ENCODE assay signal across 3 cellular contexts in the genomic region with DNA sequence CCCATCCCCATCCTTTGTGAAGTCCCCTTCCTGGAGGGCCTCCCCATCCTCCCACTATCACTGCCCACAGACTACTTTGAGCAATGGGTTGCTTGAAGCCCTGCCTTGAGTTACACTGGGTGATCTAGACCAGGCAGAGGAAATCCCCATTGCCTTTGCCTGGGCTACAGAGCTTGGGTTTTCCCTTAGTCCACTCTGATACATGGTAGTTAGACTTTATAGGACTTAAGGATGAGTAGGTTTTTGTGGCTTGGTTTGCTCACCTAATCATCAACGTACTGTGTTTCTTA.
TF ChIP-seq lines count a peak whose summit lies in the region.

No MANE protein-coding gene starts in this region.

TF ChIP-seq in liver, 16 proteins besides CTCF, POLR2A, EP300 and RAD21:
- TF ChIP-seq NR2F2 (IDR thresholded peaks at IDR 0.05) (no peak), FOXA1 (IDR thresholded peaks at IDR 0.05) (no peak), TAF1 (conservative IDR thresholded peaks at IDR 0.05) (no peak), HNF4A (conservative IDR thresholded peaks at IDR 0.05) (no peak), JUND (IDR thresholded peaks at IDR 0.05) (no peak), YY1 (IDR thresholded peaks at IDR 0.05) (no peak), FOXA2 (IDR thresholded peaks at IDR 0.05) (no peak), SP1 (IDR thresholded peaks at IDR 0.05) (no peak), REST (IDR thresholded peaks at IDR 0.05) (no peak), HNF4G (IDR thresholded peaks at IDR 0.05) (no peak), RXRA (IDR thresholded peaks at IDR 0.05) (no peak), GABPA (IDR thresholded peaks at IDR 0.05 in 1 of 2, conservative IDR thresholded peaks at IDR 0.05 in 1 of 2) (no peak), EGR1 (IDR thresholded peaks at IDR 0.05; ENCODE audit: low read depth in 2 of 2) (no peak)
- TF ChIP-seq, protein P1, sequence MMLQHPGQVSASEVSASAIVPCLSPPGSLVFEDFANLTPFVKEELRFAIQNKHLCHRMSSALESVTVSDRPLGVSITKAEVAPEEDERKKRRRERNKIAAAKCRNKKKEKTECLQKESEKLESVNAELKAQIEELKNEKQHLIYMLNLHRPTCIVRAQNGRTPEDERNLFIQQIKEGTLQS (IDR thresholded peaks at IDR 0.05): no peak
- TF ChIP-seq, protein P2, sequence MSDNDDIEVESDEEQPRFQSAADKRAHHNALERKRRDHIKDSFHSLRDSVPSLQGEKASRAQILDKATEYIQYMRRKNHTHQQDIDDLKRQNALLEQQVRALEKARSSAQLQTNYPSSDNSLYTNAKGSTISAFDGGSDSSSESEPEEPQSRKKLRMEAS (IDR thresholded peaks at IDR 0.05): no peak
- TF ChIP-seq, protein P3, sequence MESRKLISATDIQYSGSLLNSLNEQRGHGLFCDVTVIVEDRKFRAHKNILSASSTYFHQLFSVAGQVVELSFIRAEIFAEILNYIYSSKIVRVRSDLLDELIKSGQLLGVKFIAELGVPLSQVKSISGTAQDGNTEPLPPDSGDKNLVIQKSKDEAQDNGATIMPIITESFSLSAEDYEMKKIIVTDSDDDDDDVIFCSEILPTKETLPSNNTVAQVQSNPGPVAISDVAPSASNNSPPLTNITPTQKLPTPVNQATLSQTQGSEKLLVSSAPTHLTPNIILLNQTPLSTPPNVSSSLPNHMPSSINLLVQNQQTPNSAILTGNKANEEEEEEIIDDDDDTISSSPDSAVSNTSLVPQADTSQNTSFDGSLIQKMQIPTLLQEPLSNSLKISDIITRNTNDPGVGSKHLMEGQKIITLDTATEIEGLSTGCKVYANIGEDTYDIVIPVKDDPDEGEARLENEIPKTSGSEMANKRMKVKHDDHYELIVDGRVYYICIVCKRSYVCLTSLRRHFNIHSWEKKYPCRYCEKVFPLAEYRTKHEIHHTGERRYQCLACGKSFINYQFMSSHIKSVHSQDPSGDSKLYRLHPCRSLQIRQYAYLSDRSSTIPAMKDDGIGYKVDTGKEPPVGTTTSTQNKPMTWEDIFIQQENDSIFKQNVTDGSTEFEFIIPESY (IDR thresholded peaks at IDR 0.05): no peak

TF ChIP-seq in HepG2, 621 proteins besides CTCF, POLR2A, EP300 and RAD21 (continues in another document):
- no peak for TF ChIP-seq PATZ1 (CRISPR knock-in tag; IDR thresholded peaks at IDR 0.05)
- no peak for TF ChIP-seq FOXO4 (CRISPR knock-in tag; conservative IDR thresholded peaks at IDR 0.05)
- TF ChIP-seq, protein P4, sequence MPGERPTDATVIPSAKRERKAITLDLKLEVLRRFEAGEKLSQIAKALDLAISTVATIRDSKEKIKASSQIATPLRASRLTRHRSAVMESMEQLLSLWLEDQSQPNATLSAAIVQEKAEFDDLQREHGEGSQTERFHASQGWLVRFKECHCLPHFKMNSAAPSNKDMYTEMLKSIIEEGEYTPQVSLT (CRISPR knock-in tag; IDR thresholded peaks at IDR 0.05; ENCODE audit: borderline replicate concordance, low read depth): no peak
- TF ChIP-seq, protein P5, sequence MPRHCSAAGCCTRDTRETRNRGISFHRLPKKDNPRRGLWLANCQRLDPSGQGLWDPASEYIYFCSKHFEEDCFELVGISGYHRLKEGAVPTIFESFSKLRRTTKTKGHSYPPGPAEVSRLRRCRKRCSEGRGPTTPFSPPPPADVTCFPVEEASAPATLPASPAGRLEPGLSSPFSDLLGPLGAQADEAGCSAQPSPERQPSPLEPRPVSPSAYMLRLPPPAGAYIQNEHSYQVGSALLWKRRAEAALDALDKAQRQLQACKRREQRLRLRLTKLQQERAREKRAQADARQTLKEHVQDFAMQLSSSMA (CRISPR knock-in tag; IDR thresholded peaks at IDR 0.05): no peak
- TF ChIP-seq KAT2B (IDR thresholded peaks at IDR 0.05; ENCODE audit: borderline replicate concordance, low read depth, low read length): no peak
- TF ChIP-seq NR2F2 (IDR thresholded peaks at IDR 0.05; ENCODE audit: borderline replicate concordance, low read depth): no peak
- TF ChIP-seq NR2C2 (CRISPR knock-in tag; IDR thresholded peaks at IDR 0.05; ENCODE audit: borderline replicate concordance): no peak
- TF ChIP-seq ZNF577 (CRISPR knock-in tag; IDR thresholded peaks at IDR 0.05; ENCODE audit: borderline replicate concordance, low read depth): no peak
- no peak for TF ChIP-seq SRSF9 (IDR thresholded peaks at IDR 0.05; ENCODE audit: borderline replicate concordance, insufficient read depth, low read depth, low read length, poor library complexity, severe bottlenecking)
- no peak for TF ChIP-seq ZFP36L2 (CRISPR knock-in tag; IDR thresholded peaks at IDR 0.05)
- no peak for TF ChIP-seq ZNF207 (IDR thresholded peaks at IDR 0.05; ENCODE audit: borderline replicate concordance)
- TF ChIP-seq BCLAF1 (IDR thresholded peaks at IDR 0.05): no peak
- TF ChIP-seq PCBP1 (IDR thresholded peaks at IDR 0.05; ENCODE audit: borderline replicate concordance, low read depth, low read length): no peak
- TF ChIP-seq NFYC (CRISPR knock-in tag; IDR thresholded peaks at IDR 0.05): no peak

TF ChIP-seq in GM12878, 131 proteins besides CTCF, POLR2A, EP300 and RAD21 (continues in another document):
- TF ChIP-seq MTA3 (IDR thresholded peaks at IDR 0.05; ENCODE audit: borderline replicate concordance, low read length) (peak; percentile 35; the same call in 1 of the 2 replicates), TBL1XR1 (IDR thresholded peaks at IDR 0.05; ENCODE audit: low read depth, low read length) (no peak; the same call in 1 of the 2 replicates), PKNOX1 (IDR thresholded peaks at IDR 0.05) (no peak), ZNF622 (IDR thresholded peaks at IDR 0.05) (no peak), TAF1 (IDR thresholded peaks at IDR 0.05; ENCODE audit: borderline replicate concordance, low read depth, low read length) (no peak), EGR1 (IDR thresholded peaks at IDR 0.05; ENCODE audit: borderline replicate concordance in 1 of 2, low read depth in 2 of 2, low read length in 2 of 2) (peak in 1 of 2 experiments; percentile 63; a peak in 1 of 3 replicates), MEF2A (IDR thresholded peaks at IDR 0.05; ENCODE audit: insufficient read depth, low read depth, low read length) (0 out of 2 replicates have a peak, but pooled peaks have one; percentile 12), RAD51 (IDR thresholded peaks at IDR 0.05) (no peak), FOXM1 (IDR thresholded peaks at IDR 0.05; ENCODE audit: low read depth, low read length) (peak; percentile 55; the same call in 1 of the 2 replicates), CBX3 (IDR thresholded peaks at IDR 0.05; ENCODE audit: borderline replicate concordance, low read depth) (no peak), PML (IDR thresholded peaks at IDR 0.05; ENCODE audit: low read length) (peak; percentile 14; the same call in 1 of the 2 replicates), NR2F1 (conservative IDR thresholded peaks at IDR 0.05) (no peak), IKZF2 (IDR thresholded peaks at IDR 0.05) (peak; percentile 53 to 78), NBN (IDR thresholded peaks at IDR 0.05) (no peak), NR2C1 (IDR thresholded peaks at IDR 0.05) (no peak), JUNB (IDR thresholded peaks at IDR 0.05) (peak; percentile 28; the same call in 1 of the 2 replicates), E2F4 (IDR thresholded peaks at IDR 0.05; ENCODE audit: low read depth, low read length) (no peak), IRF4 (IDR thresholded peaks at IDR 0.05; ENCODE audit: low read depth, low read length) (no peak), HDGF (IDR thresholded peaks at IDR 0.05) (no peak; the same call in 1 of the 2 replicates), NFYA (IDR thresholded peaks at IDR 0.05; ENCODE audit: borderline replicate concordance, low read depth, low read length) (no peak), HCFC1 (IDR thresholded peaks at IDR 0.05; ENCODE audit: low read length) (no peak), ZNF24 (IDR thresholded peaks at IDR 0.05) (no peak), ETV6 (conservative IDR thresholded peaks at IDR 0.05 in 1 of 2, IDR thresholded peaks at IDR 0.05 in 1 of 2; ENCODE audit: borderline replicate concordance in 1 of 2, low read depth in 1 of 2) (0 out of 4 replicates have a peak, but pooled peaks of 1 of the 2 experiments have one; percentile 41), ATF7 (IDR thresholded peaks at IDR 0.05; ENCODE audit: low read depth) (peak; percentile 21; the same call in 1 of the 2 replicates), IKZF1 (conservative IDR thresholded peaks at IDR 0.05) (peak; percentile 3), CHD2 (IDR thresholded peaks at IDR 0.05; ENCODE audit: borderline replicate concordance, low read depth, low read length) (0 out of 2 replicates have a peak, but pooled peaks have one; percentile 45), NFIC (IDR thresholded peaks at IDR 0.05; ENCODE audit: low read depth, low read length) (peak; percentile 59; the same call in 1 of the 2 replicates), PAX8 (IDR thresholded peaks at IDR 0.05) (no peak), WRNIP1 (IDR thresholded peaks at IDR 0.05; ENCODE audit: borderline replicate concordance, low read depth, low read length) (no peak), SREBF1 (IDR thresholded peaks at IDR 0.05; ENCODE audit: low read length) (no peak), ZNF217 (IDR thresholded peaks at IDR 0.05) (no peak)
- TF ChIP-seq, protein P3 (IDR thresholded peaks at IDR 0.05): no peak
- TF ChIP-seq, protein P6, sequence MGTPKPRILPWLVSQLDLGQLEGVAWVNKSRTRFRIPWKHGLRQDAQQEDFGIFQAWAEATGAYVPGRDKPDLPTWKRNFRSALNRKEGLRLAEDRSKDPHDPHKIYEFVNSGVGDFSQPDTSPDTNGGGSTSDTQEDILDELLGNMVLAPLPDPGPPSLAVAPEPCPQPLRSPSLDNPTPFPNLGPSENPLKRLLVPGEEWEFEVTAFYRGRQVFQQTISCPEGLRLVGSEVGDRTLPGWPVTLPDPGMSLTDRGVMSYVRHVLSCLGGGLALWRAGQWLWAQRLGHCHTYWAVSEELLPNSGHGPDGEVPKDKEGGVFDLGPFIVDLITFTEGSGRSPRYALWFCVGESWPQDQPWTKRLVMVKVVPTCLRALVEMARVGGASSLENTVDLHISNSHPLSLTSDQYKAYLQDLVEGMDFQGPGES (IDR thresholded peaks at IDR 0.05): no peak
- TF ChIP-seq, protein P7, sequence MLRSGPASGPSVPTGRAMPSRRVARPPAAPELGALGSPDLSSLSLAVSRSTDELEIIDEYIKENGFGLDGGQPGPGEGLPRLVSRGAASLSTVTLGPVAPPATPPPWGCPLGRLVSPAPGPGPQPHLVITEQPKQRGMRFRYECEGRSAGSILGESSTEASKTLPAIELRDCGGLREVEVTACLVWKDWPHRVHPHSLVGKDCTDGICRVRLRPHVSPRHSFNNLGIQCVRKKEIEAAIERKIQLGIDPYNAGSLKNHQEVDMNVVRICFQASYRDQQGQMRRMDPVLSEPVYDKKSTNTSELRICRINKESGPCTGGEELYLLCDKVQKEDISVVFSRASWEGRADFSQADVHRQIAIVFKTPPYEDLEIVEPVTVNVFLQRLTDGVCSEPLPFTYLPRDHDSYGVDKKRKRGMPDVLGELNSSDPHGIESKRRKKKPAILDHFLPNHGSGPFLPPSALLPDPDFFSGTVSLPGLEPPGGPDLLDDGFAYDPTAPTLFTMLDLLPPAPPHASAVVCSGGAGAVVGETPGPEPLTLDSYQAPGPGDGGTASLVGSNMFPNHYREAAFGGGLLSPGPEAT (IDR thresholded peaks at IDR 0.05; ENCODE audit: low read depth): peak; percentile 57; the same call in 1 of the 2 replicates
- TF ChIP-seq, protein P8, sequence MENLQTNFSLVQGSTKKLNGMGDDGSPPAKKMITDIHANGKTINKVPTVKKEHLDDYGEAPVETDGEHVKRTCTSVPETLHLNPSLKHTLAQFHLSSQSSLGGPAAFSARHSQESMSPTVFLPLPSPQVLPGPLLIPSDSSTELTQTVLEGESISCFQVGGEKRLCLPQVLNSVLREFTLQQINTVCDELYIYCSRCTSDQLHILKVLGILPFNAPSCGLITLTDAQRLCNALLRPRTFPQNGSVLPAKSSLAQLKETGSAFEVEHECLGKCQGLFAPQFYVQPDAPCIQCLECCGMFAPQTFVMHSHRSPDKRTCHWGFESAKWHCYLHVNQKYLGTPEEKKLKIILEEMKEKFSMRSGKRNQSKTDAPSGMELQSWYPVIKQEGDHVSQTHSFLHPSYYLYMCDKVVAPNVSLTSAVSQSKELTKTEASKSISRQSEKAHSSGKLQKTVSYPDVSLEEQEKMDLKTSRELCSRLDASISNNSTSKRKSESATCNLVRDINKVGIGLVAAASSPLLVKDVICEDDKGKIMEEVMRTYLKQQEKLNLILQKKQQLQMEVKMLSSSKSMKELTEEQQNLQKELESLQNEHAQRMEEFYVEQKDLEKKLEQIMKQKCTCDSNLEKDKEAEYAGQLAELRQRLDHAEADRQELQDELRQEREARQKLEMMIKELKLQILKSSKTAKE (IDR thresholded peaks at IDR 0.05; ENCODE audit: low read depth, poor library complexity, severe bottlenecking): no peak
